1 cellular context compared by ENCODE assay signal in genomic region chr17:45197555-45198334, GRCh38.
TF ChIP-seq lines count a peak whose summit lies in the region.

No MANE protein-coding gene starts in this region.

TF ChIP-seq in HepG2, 621 proteins besides CTCF, POLR2A, EP300 and RAD21 (continued from another document and continues in another):
- peak; percentile 62; the same call in 1 of the 2 replicates for TF ChIP-seq ZBTB43 (CRISPR knock-in tag; conservative IDR thresholded peaks at IDR 0.05)
- peak in 1 of 2 experiments; percentile 35; a peak in 1 of 4 replicates for TF ChIP-seq REST (IDR thresholded peaks at IDR 0.05; ENCODE audit: borderline replicate concordance in 1 of 2, low read depth in 1 of 2, low read length in 2 of 2)
- TF ChIP-seq TCF7L2 (IDR thresholded peaks at IDR 0.05; ENCODE audit: low read depth, low read length) = no peak
- TF ChIP-seq SP140L (CRISPR knock-in tag; IDR thresholded peaks at IDR 0.05; ENCODE audit: borderline replicate concordance) = no peak
- TF ChIP-seq ZMAT3 (CRISPR knock-in tag; conservative IDR thresholded peaks at IDR 0.05) = no peak
- peak; percentile 80 for TF ChIP-seq BORCS8-MEF2B (CRISPR knock-in tag; IDR thresholded peaks at IDR 0.05)
- TF ChIP-seq ZSCAN20 (CRISPR knock-in tag; IDR thresholded peaks at IDR 0.05; ENCODE audit: borderline replicate concordance) = no peak
- TF ChIP-seq SIN3A (IDR thresholded peaks at IDR 0.05; ENCODE audit: borderline replicate concordance, low read depth, low read length) = no peak
- TF ChIP-seq MEIS1 (CRISPR knock-in tag; IDR thresholded peaks at IDR 0.05; ENCODE audit: borderline replicate concordance) = peak; percentile 84; the same call in 1 of the 2 replicates
- TF ChIP-seq ZNF235 (CRISPR knock-in tag; IDR thresholded peaks at IDR 0.05; ENCODE audit: borderline replicate concordance) = no peak
- TF ChIP-seq GATAD1 (CRISPR knock-in tag; IDR thresholded peaks at IDR 0.05) = peak; percentile 72
- no peak for TF ChIP-seq GPN1 (CRISPR knock-in tag; IDR thresholded peaks at IDR 0.05; ENCODE audit: borderline replicate concordance)
- peak; percentile 84 for TF ChIP-seq NFKBIZ (CRISPR knock-in tag; IDR thresholded peaks at IDR 0.05)
- TF ChIP-seq MED8 (CRISPR knock-in tag; IDR thresholded peaks at IDR 0.05; ENCODE audit: insufficient replicate concordance) = no peak
- TF ChIP-seq ATRX (CRISPR knock-in tag; IDR thresholded peaks at IDR 0.05; ENCODE audit: borderline replicate concordance) = no peak
- TF ChIP-seq HOXA7 (CRISPR knock-in tag; IDR thresholded peaks at IDR 0.05) = no peak
- TF ChIP-seq ZFP82 (CRISPR knock-in tag; IDR thresholded peaks at IDR 0.05; ENCODE audit: borderline replicate concordance) = no peak
- peak; percentile 68 for TF ChIP-seq HNRNPLL (IDR thresholded peaks at IDR 0.05; ENCODE audit: low read depth, low read length, poor library complexity, severe bottlenecking)
- peak; percentile 94 for TF ChIP-seq ZNF687 (CRISPR knock-in tag; IDR thresholded peaks at IDR 0.05)
- TF ChIP-seq ONECUT2 (CRISPR knock-in tag; IDR thresholded peaks at IDR 0.05) = no peak; the same call in 1 of the 2 replicates
- TF ChIP-seq PITX1 (CRISPR knock-in tag; IDR thresholded peaks at IDR 0.05) = peak; percentile 91; the same call in 1 of the 2 replicates
- no peak for TF ChIP-seq ZNF549 (CRISPR knock-in tag; IDR thresholded peaks at IDR 0.05)
- peak; percentile 90 for TF ChIP-seq ZBTB37 (CRISPR knock-in tag; IDR thresholded peaks at IDR 0.05)
- no peak for TF ChIP-seq PHB2 (IDR thresholded peaks at IDR 0.05; ENCODE audit: partially characterized antibody)
- TF ChIP-seq ZNF501 (CRISPR knock-in tag; IDR thresholded peaks at IDR 0.05) = peak; percentile 91
- peak; percentile 95 for TF ChIP-seq TEAD3 (CRISPR knock-in tag; optimal IDR thresholded peaks at IDR 0.05; ENCODE audit: borderline replicate concordance)
- TF ChIP-seq GZF1 (CRISPR knock-in tag; IDR thresholded peaks at IDR 0.05) = 0 out of 2 replicates have a peak, but pooled peaks have one; percentile 45
- TF ChIP-seq ZNF605 (CRISPR knock-in tag; IDR thresholded peaks at IDR 0.05) = no peak
- TF ChIP-seq GTF2F1 (IDR thresholded peaks at IDR 0.05; ENCODE audit: low read length) = 0 out of 2 replicates have a peak, but pooled peaks have one; percentile 36
- TF ChIP-seq CERS6 (CRISPR knock-in tag; IDR thresholded peaks at IDR 0.05) = 0 out of 2 replicates have a peak, but pooled peaks have one; percentile 32
- peak; percentile 63; the same call in 1 of the 2 replicates for TF ChIP-seq ZKSCAN1 (IDR thresholded peaks at IDR 0.05; ENCODE audit: low read length)
- peak; percentile 46 for TF ChIP-seq ZFP36 (IDR thresholded peaks at IDR 0.05; ENCODE audit: borderline replicate concordance, low read depth, low read length, partially characterized antibody)
- peak; percentile 79; the same call in 1 of the 2 replicates for TF ChIP-seq NR0B2 (CRISPR knock-in tag; IDR thresholded peaks at IDR 0.05)
- TF ChIP-seq THAP11 (CRISPR knock-in tag; IDR thresholded peaks at IDR 0.05) = peak; percentile 90
- peak; percentile 98 for TF ChIP-seq PCBP2 (optimal IDR thresholded peaks at IDR 0.05; ENCODE audit: low read depth, low read length, poor library complexity, severe bottlenecking)
- no peak for TF ChIP-seq PAWR (CRISPR knock-in tag; IDR thresholded peaks at IDR 0.05; ENCODE audit: borderline replicate concordance)
- no peak; the same call in 1 of the 2 replicates for TF ChIP-seq ZBTB46 (CRISPR knock-in tag; IDR thresholded peaks at IDR 0.05; ENCODE audit: borderline replicate concordance)
- TF ChIP-seq ZNF841 (CRISPR knock-in tag; IDR thresholded peaks at IDR 0.05; ENCODE audit: borderline replicate concordance) = no peak
- no peak for TF ChIP-seq TRIM24 (CRISPR knock-in tag; IDR thresholded peaks at IDR 0.05)
- peak; percentile 54; the same call in 1 of the 2 replicates for TF ChIP-seq SIX4 (CRISPR knock-in tag; IDR thresholded peaks at IDR 0.05)
- TF ChIP-seq AKNA (CRISPR knock-in tag; IDR thresholded peaks at IDR 0.05; ENCODE audit: borderline replicate concordance) = no peak
